1 cellular context compared by ENCODE assay signal in the genomic region with DNA sequence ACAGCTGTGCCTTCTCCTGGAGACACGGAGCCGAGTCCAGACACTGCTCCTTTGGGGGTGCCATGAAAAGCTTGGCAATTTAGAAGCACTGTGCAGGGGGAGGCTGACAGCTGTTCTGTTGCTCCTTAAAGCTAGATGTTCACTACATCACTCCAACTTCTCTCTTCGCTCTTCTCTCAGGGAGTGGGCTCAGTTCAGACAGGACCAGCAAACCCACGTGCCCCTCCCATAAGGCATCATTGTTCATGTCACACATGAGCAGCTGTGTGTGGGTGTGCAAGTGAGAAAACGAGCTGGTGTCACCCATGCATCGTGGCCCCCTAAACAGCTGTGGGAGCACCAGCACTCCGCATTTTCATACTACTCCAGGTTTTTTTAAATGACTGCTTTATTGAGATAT.
TF ChIP-seq lines count a peak whose summit lies in the region.

No MANE protein-coding gene starts in this region.

TF ChIP-seq in H1, 55 proteins besides CTCF, POLR2A, EP300 and RAD21 (continued from another document):
- TF ChIP-seq NRF1 (IDR thresholded peaks at IDR 0.05; ENCODE audit: low read depth, low read length): no peak
- TF ChIP-seq JUND (IDR thresholded peaks at IDR 0.05; ENCODE audit: low read length): no peak
- TF ChIP-seq, protein P1, sequence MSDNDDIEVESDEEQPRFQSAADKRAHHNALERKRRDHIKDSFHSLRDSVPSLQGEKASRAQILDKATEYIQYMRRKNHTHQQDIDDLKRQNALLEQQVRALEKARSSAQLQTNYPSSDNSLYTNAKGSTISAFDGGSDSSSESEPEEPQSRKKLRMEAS (IDR thresholded peaks at IDR 0.05): no peak
- no peak for TF ChIP-seq POU5F1 (IDR thresholded peaks at IDR 0.05; ENCODE audit: low read depth, low read length)
- no peak for TF ChIP-seq HDAC2 (IDR thresholded peaks at IDR 0.05; ENCODE audit: borderline replicate concordance in 1 of 2, low read depth in 2 of 2, low read length in 2 of 2)
- no peak for TF ChIP-seq CHD1 (IDR thresholded peaks at IDR 0.05; ENCODE audit: low read depth, low read length)
- TF ChIP-seq SIN3A (conservative IDR thresholded peaks at IDR 0.05 in 1 of 2, IDR thresholded peaks at IDR 0.05 in 1 of 2; ENCODE audit: low read depth in 1 of 2, low read length in 2 of 2): no peak
- no peak for TF ChIP-seq EGR1 (IDR thresholded peaks at IDR 0.05; ENCODE audit: borderline replicate concordance, low read depth, low read length)
- TF ChIP-seq KDM1A (IDR thresholded peaks at IDR 0.05; ENCODE audit: borderline replicate concordance, low read length): no peak
- TF ChIP-seq SRF (IDR thresholded peaks at IDR 0.05; ENCODE audit: low read depth, low read length): no peak
- no peak for TF ChIP-seq KDM4A (IDR thresholded peaks at IDR 0.05; ENCODE audit: low read depth, low read length, severe bottlenecking)
